In the genomic region with DNA sequence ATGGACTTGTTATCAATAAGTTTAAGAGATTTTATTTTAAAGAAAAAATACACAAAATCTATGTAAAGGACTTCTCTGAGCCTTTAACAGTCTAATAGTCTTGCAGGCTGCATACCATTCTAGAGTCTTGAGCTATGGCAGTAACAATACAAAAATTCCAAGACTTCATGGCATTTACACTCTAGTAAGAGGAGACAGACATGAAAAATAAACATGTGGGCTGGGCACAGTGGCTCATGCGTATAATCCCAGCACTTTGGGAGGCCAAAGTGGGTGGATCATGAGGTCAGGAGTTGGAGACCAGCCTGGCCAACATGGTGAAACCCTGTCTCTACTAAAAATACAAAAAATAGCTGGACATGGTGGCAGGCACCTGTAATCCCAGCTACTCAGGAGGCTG, we compare ENCODE assay signal across 9 cellular contexts. TPM values are rescaled to one million over a fixed set of nuclear protein-coding genes. Genes with fewer than 3 reads are reported as not detected.
DNase-seq lines count a peak whose midpoint lies in the region; ATAC-seq and TF ChIP-seq lines count a peak whose summit lies in the region.
"Not testable (repeated sequence)": the region's sequence is repeated elsewhere in the genome, so short reads cannot be mapped to it uniquely, and the experiment has no call there.
"Had no signal": no experiment of that assay in that cellular context is flagged by ENCODE, and none has a peak within 500 bp of the region (broad histone marks: within the 10 kb centered on the region; RNA-seq: fewer than 3 reads in every experiment).

No MANE protein-coding gene starts in this region.

- WGBS in IMR-90 (ENCODE audit: extremely low coverage in 2 of 2, insufficient read length in 1 of 2), 2 experiments, result no CpG with 5 or more reads among the region's 1 CpG
- 0% methylated on average over 1 of the region's 1 CpG for WGBS in mesenchymal stem cell
- 5% methylated on average over 1 of the region's 1 CpG for WGBS in smooth muscle cell (ENCODE audit: low lambda C conversion rate)

- H3K9me1 ChIP-seq in IMR-90 (ENCODE audit: insufficient read depth, low read length), result not testable (repeated sequence)

- peak overlapping the region; percentile 91 for H3K18ac ChIP-seq in IMR-90 (ENCODE audit: low read depth, low read length)
- H3K18ac ChIP-seq in mesenchymal stem cell (ENCODE audit: low read depth in 1 of 2, low read length in 2 of 2), result not testable (repeated sequence)

- H3K9me3 ChIP-seq in AG04450 (ENCODE audit: control insufficient read depth, insufficient read depth, low read length); IMR-90 (ENCODE audit: control insufficient read depth, insufficient read depth, low read length); mesenchymal stem cell (ENCODE audit: control insufficient read depth, low read length); smooth muscle cell (replicated peaks; ENCODE audit: low read depth): not testable (repeated sequence)

- CTCF ChIA-PET in AG04450 (lab: Charles Lee); WTC11 (lab: Charles Lee): not testable (repeated sequence)
- CTCF ChIA-PET in IMR-90 (lab: Yijun Ruan, JAX), result interaction anchor here (1.7 kb wide), 1 partner anchor 47 kb away, joined by 3 read pairs; no protein-coding TSS in a partner anchor

- not testable (repeated sequence) for H3K23ac ChIP-seq in IMR-90 (ENCODE audit: low read depth, low read length); mesenchymal stem cell (ENCODE audit: low read length in 2 of 2)

- dilution Hi-C loops in IMR-90 (cut with HindIII; ENCODE audit: low sequenced_read_pairs, unreplicated experiment), result not testable (repeated sequence)

- H3F3A ChIP-seq in smooth muscle cell (ENCODE audit: low read depth), result not testable (repeated sequence)

- not testable (repeated sequence) for H3K4me3 ChIP-seq in AG04450 (ENCODE audit: low read depth, low read length); IMR-90 (ENCODE audit: insufficient read depth, low read depth, low read length); mesenchymal stem cell (ENCODE audit: insufficient read depth in 1 of 2, low read depth in 1 of 2, low read length in 2 of 2); smooth muscle cell

- not testable (repeated sequence) for H3K9me3 Mint-ChIP-seq in WTC11

- not testable (repeated sequence) for TF ChIP-seq RAD21 in IMR-90 (IDR thresholded peaks at IDR 0.05; ENCODE audit: low read length)

- H2BK12ac ChIP-seq in mesenchymal stem cell (ENCODE audit: low read length in 2 of 2), result not testable (repeated sequence)

- H3K36me3 ChIP-seq in IMR-90 (ENCODE audit: control insufficient read depth, insufficient read depth, low read length); mesenchymal stem cell (ENCODE audit: control insufficient read depth in 1 of 2, insufficient read depth in 2 of 2, low read depth in 1 of 2, low read length in 2 of 2); smooth muscle cell (ENCODE audit: low read depth): not testable (repeated sequence)

- H3K4me2 ChIP-seq in IMR-90 (ENCODE audit: low read depth, low read length) (peak overlapping the region; percentile 64; the same call in 1 of the 2 replicates), smooth muscle cell (peak overlapping the region; percentile 27)
- H3K4me2 ChIP-seq in mesenchymal stem cell (ENCODE audit: low read length, poor library complexity, severe bottlenecking), result not testable (repeated sequence)

- peak overlapping the region in 1 of 2 experiments; percentile 89; a peak in 3 of 4 replicates for H4K8ac ChIP-seq in IMR-90 (ENCODE audit: low read depth in 2 of 2, low read length in 2 of 2)
- not testable (repeated sequence) for H4K8ac ChIP-seq in mesenchymal stem cell (ENCODE audit: low read length)

- in situ Hi-C loops in IMR-90 (cut with MboI; ENCODE audit: low sequenced_read_pairs), result not testable (repeated sequence)

- not testable (repeated sequence) for BruUV-seq in IMR-90 (replicated peaks; lab: Mats Ljungman, UMichigan)

- H3K4me1 ChIP-seq in IMR-90 (ENCODE audit: control insufficient read depth, insufficient read depth, low read length); mesenchymal stem cell (ENCODE audit: control insufficient read depth, insufficient read depth, low read depth, low read length); smooth muscle cell (ENCODE audit: low read depth): not testable (repeated sequence)

- H2AK9ac ChIP-seq in IMR-90 (replicated peaks; ENCODE audit: low read depth, low read length, poor library complexity), result not testable (repeated sequence)

- not testable (repeated sequence) for H4K5ac ChIP-seq in IMR-90 (ENCODE audit: low read depth, low read length)

- ATAC-seq in IMR-90 (ENCODE audit: low read depth) (peak; percentile 99), WTC11 (0 out of 2 replicates have a peak, but pooled peaks have one; percentile 16)

- not testable (repeated sequence) for TF ChIP-seq POLR2A in IMR-90 (IDR thresholded peaks at IDR 0.05; ENCODE audit: low read depth, low read length)

- H3K27me3 ChIP-seq in AG04450 (ENCODE audit: control insufficient read depth, insufficient read depth, low read length); IMR-90 (ENCODE audit: control insufficient read depth, insufficient read depth, low read length); mesenchymal stem cell (ENCODE audit: control insufficient read depth in 1 of 2, insufficient read depth in 1 of 2, low read length in 2 of 2); smooth muscle cell (ENCODE audit: low read depth): not testable (repeated sequence)

- H2AK5ac ChIP-seq in IMR-90 (ENCODE audit: low read depth, low read length); mesenchymal stem cell (ENCODE audit: low read length, severe bottlenecking): not testable (repeated sequence)

- peak overlapping the region; percentile 56; the same call in 1 of the 2 replicates for H3K4ac ChIP-seq in IMR-90 (ENCODE audit: low read depth, low read length)
- H3K4ac ChIP-seq in mesenchymal stem cell (ENCODE audit: low read depth in 1 of 2, low read length in 2 of 2), result not testable (repeated sequence)

- H3K56ac ChIP-seq in IMR-90 (ENCODE audit: extremely low read depth, insufficient read depth, low read length), result peak overlapping the region; percentile 75

- not testable (repeated sequence) for H4K20me1 ChIP-seq in IMR-90 (ENCODE audit: insufficient read depth, low read length); smooth muscle cell (ENCODE audit: low read depth)

- not testable (repeated sequence) for H3K9ac ChIP-seq in IMR-90 (ENCODE audit: low read depth, low read length); mesenchymal stem cell (ENCODE audit: low read length); smooth muscle cell (ENCODE audit: low read depth)

- H2AFZ ChIP-seq in IMR-90 (replicated peaks; ENCODE audit: low read length, poor library complexity); mesenchymal stem cell (ENCODE audit: low read depth, low read length); smooth muscle cell (ENCODE audit: low read depth): not testable (repeated sequence)

- H3K27ac Mint-ChIP-seq in WTC11, result not testable (repeated sequence)

- not testable (repeated sequence) for H3K27me3 Mint-ChIP-seq in WTC11 (ENCODE audit: low read depth)

- intact Hi-C loops in IMR-90 (cut with micrococcal nuclease), result loop anchor here (2.0 to 10.0 kb wide), 2 partner anchors 46 to 168 kb away; no protein-coding TSS in a partner anchor

- not testable (repeated sequence) for H3K27ac ChIP-seq in AG04450 (ENCODE audit: low read depth, low read length); mesenchymal stem cell (ENCODE audit: low read length, poor library complexity, severe bottlenecking); smooth muscle cell (ENCODE audit: low read depth)
- peak overlapping the region; percentile 49; the same call in 1 of the 2 replicates for H3K27ac ChIP-seq in IMR-90 (ENCODE audit: insufficient read depth, low read length)

- H3K14ac ChIP-seq in IMR-90 (replicated peaks; ENCODE audit: low read depth, low read length); mesenchymal stem cell (ENCODE audit: low read length in 2 of 2): not testable (repeated sequence)

- POLR2A ChIA-PET in AG04450 (lab: Yijun Ruan, JAX); IMR-90 (lab: Charles Lee; ENCODE audit: unreplicated experiment); WTC11 (lab: Charles Lee): not testable (repeated sequence)

- H3K36me3 Mint-ChIP-seq in WTC11, result not testable (repeated sequence)

- H2BK120ac ChIP-seq in IMR-90 (ENCODE audit: low read depth, low read length), result peak overlapping the region; percentile 89
- not testable (repeated sequence) for H2BK120ac ChIP-seq in mesenchymal stem cell (ENCODE audit: low read depth, low read length)

- not testable (repeated sequence) for H2BK15ac ChIP-seq in IMR-90 (ENCODE audit: low read depth, low read length); mesenchymal stem cell (ENCODE audit: low read depth, poor library complexity, severe bottlenecking)

- H3K4me1 Mint-ChIP-seq in WTC11, result not testable (repeated sequence)

- DNase-seq in AG04450 (ENCODE audit: low read depth, low spot score) (peak; percentile 43), EL (peak; percentile 85), IMR-90 (peak; percentile 80), dedifferentiated amniotic fluid mesenchymal stem cell (ENCODE audit: extremely low spot score) (peak; percentile 81), foreskin melanocyte (peak; percentile 6), mesenchymal stem cell (peak; percentile 32)
- not testable (repeated sequence) for DNase-seq in WTC11 (ENCODE audit: low spot score); smooth muscle cell (lab: John Stamatoyannopoulos, UW; ENCODE audit: unreplicated experiment)

- H4K91ac ChIP-seq in IMR-90 (ENCODE audit: insufficient read depth, low read depth, low read length); mesenchymal stem cell (ENCODE audit: low read length): not testable (repeated sequence)

- TF ChIP-seq CTCF in AG04450 (IDR thresholded peaks at IDR 0.05; ENCODE audit: low read depth, low read length); IMR-90 (conservative IDR thresholded peaks at IDR 0.05; ENCODE audit: low read depth, low read length); WTC11 (IDR thresholded peaks at IDR 0.05); smooth muscle cell (IDR thresholded peaks at IDR 0.05; ENCODE audit: borderline replicate concordance, insufficient read depth, poor library complexity, severe bottlenecking): not testable (repeated sequence)

- not testable (repeated sequence) for H3K4me3 Mint-ChIP-seq in WTC11

- peak overlapping the region; percentile 99 for H2BK5ac ChIP-seq in IMR-90 (ENCODE audit: low read depth, low read length, poor library complexity, severe bottlenecking)
- not testable (repeated sequence) for H2BK5ac ChIP-seq in mesenchymal stem cell (ENCODE audit: low read depth, low read length, poor library complexity, severe bottlenecking)

- peak overlapping the region; percentile 92; the same call in 1 of the 2 replicates for H2BK20ac ChIP-seq in IMR-90 (ENCODE audit: low read depth, low read length)

- not testable (repeated sequence) for H3K79me1 ChIP-seq in IMR-90 (ENCODE audit: low read depth in 1 of 2, low read length in 2 of 2); mesenchymal stem cell (replicated peaks; ENCODE audit: low read length, poor library complexity, severe bottlenecking)

- not testable (repeated sequence) for H3K79me2 ChIP-seq in smooth muscle cell (ENCODE audit: low read depth)

RNA-seq across cellular contexts. Expression of gene RBMS3, which starts 47.7 kb away (rescaled TPM):
- polyA plus RNA-seq in AG04450 (2011; rRNA removed) (32.0 and 33.4 TPM in 2 replicates), IMR-90 (2012; rRNA removed) (15.2 and 17.1 TPM in 2 replicates), smooth muscle cell (40.9 and 42.9 TPM in 2 replicates)
- polyA minus RNA-seq in AG04450 (2011; rRNA and poly(A)+ RNA removed), result 267 and 274 TPM in 2 replicates
- total RNA-seq in IMR-90 (2012; rRNA removed) (110 and 127 TPM in 2 replicates), WTC11 (2021) (5.0 to 8.7 TPM (median 6.7 TPM) in 3 replicates), smooth muscle cell (50.6 and 53.8 TPM in 2 replicates)
- polyA plus RNA-seq in IMR-90 (2012; cell fraction: cytosol; rRNA removed), result 4.3 and 5.0 TPM in 2 replicates
- polyA plus RNA-seq in IMR-90 (2012; cell fraction: nucleus; rRNA removed; ENCODE audit: low replicate concordance), result 10.2 and 28.8 TPM in 2 replicates
- 23.4 TPM for polyA plus RNA-seq in mesenchymal stem cell (2013, experiment 1 of 2)
- polyA plus RNA-seq in mesenchymal stem cell (2013, experiment 2 of 2), result 22.6 TPM
- polyA plus RNA-seq: IgD-negative memory B cell had no signal
